ENCODE assay signal across 7 cellular contexts in the genomic region with DNA sequence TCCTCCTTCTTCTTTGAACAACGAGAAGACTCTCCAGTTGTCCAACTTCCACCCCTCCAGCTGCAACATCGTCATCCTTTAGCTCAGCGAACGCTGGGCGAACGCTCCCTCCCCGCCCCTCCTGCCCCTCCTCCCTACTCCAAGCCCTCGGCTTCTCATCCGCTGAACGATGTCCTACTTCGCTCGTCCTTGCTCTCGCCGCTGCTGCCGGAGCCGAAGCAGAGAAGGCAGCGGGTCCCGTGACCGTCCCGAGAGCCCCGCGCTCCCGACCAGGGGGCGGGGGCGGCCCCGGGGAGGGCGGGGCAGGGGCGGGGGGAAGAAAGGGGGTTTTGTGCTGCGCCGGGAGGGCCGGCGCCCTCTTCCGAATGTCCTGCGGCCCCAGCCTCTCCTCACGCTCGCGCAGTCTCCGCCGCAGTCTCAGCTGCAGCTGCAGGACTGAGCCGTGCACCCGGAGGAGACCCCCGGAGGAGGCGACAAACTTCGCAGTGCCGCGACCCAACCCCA. TPM values are rescaled to one million over a fixed set of nuclear protein-coding genes. Genes with fewer than 3 reads are reported as not detected.
DNase-seq lines count a peak whose midpoint lies in the region; ATAC-seq and TF ChIP-seq lines count a peak whose summit lies in the region.

A gene with protein sequence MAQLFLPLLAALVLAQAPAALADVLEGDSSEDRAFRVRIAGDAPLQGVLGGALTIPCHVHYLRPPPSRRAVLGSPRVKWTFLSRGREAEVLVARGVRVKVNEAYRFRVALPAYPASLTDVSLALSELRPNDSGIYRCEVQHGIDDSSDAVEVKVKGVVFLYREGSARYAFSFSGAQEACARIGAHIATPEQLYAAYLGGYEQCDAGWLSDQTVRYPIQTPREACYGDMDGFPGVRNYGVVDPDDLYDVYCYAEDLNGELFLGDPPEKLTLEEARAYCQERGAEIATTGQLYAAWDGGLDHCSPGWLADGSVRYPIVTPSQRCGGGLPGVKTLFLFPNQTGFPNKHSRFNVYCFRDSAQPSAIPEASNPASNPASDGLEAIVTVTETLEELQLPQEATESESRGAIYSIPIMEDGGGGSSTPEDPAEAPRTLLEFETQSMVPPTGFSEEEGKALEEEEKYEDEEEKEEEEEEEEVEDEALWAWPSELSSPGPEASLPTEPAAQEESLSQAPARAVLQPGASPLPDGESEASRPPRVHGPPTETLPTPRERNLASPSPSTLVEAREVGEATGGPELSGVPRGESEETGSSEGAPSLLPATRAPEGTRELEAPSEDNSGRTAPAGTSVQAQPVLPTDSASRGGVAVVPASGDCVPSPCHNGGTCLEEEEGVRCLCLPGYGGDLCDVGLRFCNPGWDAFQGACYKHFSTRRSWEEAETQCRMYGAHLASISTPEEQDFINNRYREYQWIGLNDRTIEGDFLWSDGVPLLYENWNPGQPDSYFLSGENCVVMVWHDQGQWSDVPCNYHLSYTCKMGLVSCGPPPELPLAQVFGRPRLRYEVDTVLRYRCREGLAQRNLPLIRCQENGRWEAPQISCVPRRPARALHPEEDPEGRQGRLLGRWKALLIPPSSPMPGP (plus strand): TSS at position 357 of the 504 bp plus-strand sequence. CDS start 3,938 bp downstream, outside the sequence.

- peak; percentile 63 for ATAC-seq in sciatic nerve
- ATAC-seq in HG02852 (IDR thresholded peaks at IDR 0.05; ENCODE audit: unreplicated experiment): no peak
- ATAC-seq in GM21360 (IDR thresholded peaks at IDR 0.05; ENCODE audit: unreplicated experiment): no peak

- peak within 1 kb of the TSS; percentile 59 for H3K4me3 ChIP-seq in left ventricle myocardium inferior

- peaks cover 28% of the 10 kb centered on the region for H3K4me1 ChIP-seq in left ventricle myocardium inferior

- CTCF ChIA-PET in HEK293T (lab: Yijun Ruan, JAX): interaction anchor here (0.7 to 6.2 kb wide), 6 partner anchors 11 to 48 kb away, joined by 3 to 47 read pairs (median 4); no protein-coding TSS in a partner anchor

- no peak for TF ChIP-seq CTCF in left ventricle myocardium inferior (IDR thresholded peaks at IDR 0.05; ENCODE audit: borderline replicate concordance)

- no peak within 1 kb of the TSS for H3K27ac ChIP-seq in left ventricle myocardium inferior (replicated peaks)

- H3K9me3 ChIP-seq in left ventricle myocardium inferior (replicated peaks): no peaks in the 10 kb centered on the region

- DNase-seq in HEK293T (ENCODE audit: extremely low spot score) (peak; percentile 80), left ventricle myocardium inferior (peak; percentile 43), sciatic nerve (ENCODE audit: low spot score) (no peak), NCI-H1048 (lab: John Stamatoyannopoulos, UW) (no peak)
- DNase-seq in activated T-cell treated with anti-CD3 and anti-CD28 coated beads, Interleukin-2, amount 50 U/mL, for 48 hours: peak; percentile 30 to 36

- intact Hi-C loops in left ventricle myocardium inferior (cut with micrococcal nuclease) (no loop called here), sciatic nerve (cut with DNase I) (no loop called here)

- no peaks in the 10 kb centered on the region for H3K36me3 ChIP-seq in left ventricle myocardium inferior

- peaks cover 100% of the 10 kb centered on the region for H3K27me3 ChIP-seq in left ventricle myocardium inferior (ENCODE audit: low read depth)

- POLR2A ChIA-PET in HEK293T (lab: Yijun Ruan, JAX): interaction anchor here (0.9 to 1.2 kb wide), 2 partner anchors 18 to 46 kb away, joined by 3 to 7 read pairs; no protein-coding TSS in a partner anchor

TF ChIP-seq in HEK293T, 16 proteins besides CTCF, POLR2A, EP300 and RAD21:
- TF ChIP-seq CTBP1 (IDR thresholded peaks at IDR 0.05; ENCODE audit: borderline replicate concordance) (no peak), BHLHE40 (IDR thresholded peaks at IDR 0.05; ENCODE audit: borderline replicate concordance) (no peak), TARDBP (IDR thresholded peaks at IDR 0.05) (no peak), L3MBTL2 (conservative IDR thresholded peaks at IDR 0.05) (no peak), ARNT (IDR thresholded peaks at IDR 0.05) (no peak), SUZ12 (IDR thresholded peaks at IDR 0.05) (no peak), ELF4 (IDR thresholded peaks at IDR 0.05) (no peak), PKNOX1 (IDR thresholded peaks at IDR 0.05) (no peak), LEF1 (IDR thresholded peaks at IDR 0.05; ENCODE audit: borderline replicate concordance) (no peak), FOXA1 (IDR thresholded peaks at IDR 0.05) (no peak), NFRKB (IDR thresholded peaks at IDR 0.05) (no peak)

RNA-seq across cellular contexts. Expression of the gene that starts here (rescaled TPM):
- total RNA-seq in left ventricle myocardium inferior (0.05 TPM), sciatic nerve (0.27 TPM)

Comparison
In these comparisons a context has a peak if more than half of its experiments do, and no peak if none do; other contexts are left out.
1. Peak in DNase-seq and H3K4me3 ChIP-seq in left ventricle myocardium inferior; RNA of the gene not detected or under 1 TPM.
2. Peak in ATAC-seq in sciatic nerve; RNA of the gene not detected or under 1 TPM.
3. DNase-seq: peak in HEK293T (single experiment) and activated T-cell treated with anti-CD3 and anti-CD28 coated beads, Interleukin-2, amount 50 U/mL, for 48 hours (2 of 2); none in sciatic nerve (single experiment) and NCI-H1048 (single experiment).